ENCODE assay signal across 11 cellular contexts in genomic region chr7:17952387-17952786, GRCh38. TPM values are rescaled to one million over a fixed set of nuclear protein-coding genes. Genes with fewer than 3 reads are reported as not detected.
DNase-seq lines count a peak whose midpoint lies in the region; ATAC-seq and TF ChIP-seq lines count a peak whose summit lies in the region.
"Had no signal": no experiment of that assay in that cellular context is flagged by ENCODE, and none has a peak within 500 bp of the region (broad histone marks: within the 10 kb centered on the region; RNA-seq: fewer than 3 reads in every experiment).

No MANE protein-coding gene starts in this region.

- H3K4me1 ChIP-seq in HEK293 (ENCODE audit: control insufficient read depth, insufficient read depth, low read length) (no peaks in the 10 kb centered on the region), spleen (peaks cover 2 to 11% (median 8%) of the 10 kb centered on the region in 6 donors)
- H3K4me1 ChIP-seq: BLaER1 had no signal

- CTCF ChIA-PET in HEK293 (lab: Yijun Ruan, JAX): no interaction called here

- H3K4me3 Mint-ChIP-seq in stimulated activated naive CD8-positive, alpha-beta T cell treated with anti-CD3 and anti-CD28 coated beads, Interleukin-15, amount 100 ng/mL, for 72 hours: peak overlapping the region; percentile 18 to 49

- no peak for TF ChIP-seq POLR2A in spleen (IDR thresholded peaks at IDR 0.05)

- peaks cover 21% of the 10 kb centered on the region for H3K4me1 Mint-ChIP-seq in stimulated activated naive CD8-positive, alpha-beta T cell treated with anti-CD3 and anti-CD28 coated beads, Interleukin-15, amount 100 ng/mL, for 72 hours

- WGBS in spleen, 5 donors: 63 to 83% (median 72%) methylated on average over 2 of the region's 2 CpGs

- TF ChIP-seq CTCF in HEK293 (tag by site-specific recombination; IDR thresholded peaks at IDR 0.05) (no peak), spleen (IDR thresholded peaks at IDR 0.05 in 8 of 11, conservative IDR thresholded peaks at IDR 0.05 in 3 of 11) (no peak)

- H3K36me3 ChIP-seq in HEK293 (ENCODE audit: control insufficient read depth in 2 of 2, insufficient read depth in 1 of 2, low read length in 2 of 2): no peaks in the 10 kb centered on the region
- no peaks in the 10 kb centered on the region for H3K36me3 ChIP-seq in spleen
- H3K36me3 ChIP-seq: BLaER1 had no signal

- peak; percentile 100 for ATAC-seq in HG03469 (IDR thresholded peaks at IDR 0.05; ENCODE audit: unreplicated experiment)
- peak; percentile 99 for ATAC-seq in stimulated activated naive CD8-positive, alpha-beta T cell treated with anti-CD3 and anti-CD28 coated beads, Interleukin-15, amount 100 ng/mL, for 72 hours
- ATAC-seq: HCT116 had no signal

- peak; percentile 29 for DNase-seq in stimulated activated CD4-positive, alpha-beta T cell treated with anti-CD3 and anti-CD28 coated beads, Interleukin-15, amount 100 ng/mL, for 24 hours
- no peak for DNase-seq in stimulated activated CD4-positive, alpha-beta T cell treated with anti-CD3 and anti-CD28 coated beads, Interleukin-12 subunit alpha, Interleukin-12 subunit beta, amount 100 ng/mL, for 4 hours
- DNase-seq in stimulated activated naive CD8-positive, alpha-beta T cell treated with anti-CD3 and anti-CD28 coated beads, Interleukin-15, amount 100 ng/mL, for 72 hours: peak; percentile 28 to 70
- DNase-seq in spleen (no peak), amygdala (lab: John Stamatoyannopoulos, UW) (no peak), NCI-H2196 (lab: John Stamatoyannopoulos, UW; ENCODE audit: unreplicated experiment) (no peak)
- DNase-seq: caudate nucleus had no signal

- H3K27ac Mint-ChIP-seq in stimulated activated naive CD8-positive, alpha-beta T cell treated with anti-CD3 and anti-CD28 coated beads, Interleukin-15, amount 100 ng/mL, for 72 hours: no peak overlapping the region

- no peaks in the 10 kb centered on the region for H3K9me3 Mint-ChIP-seq in stimulated activated naive CD8-positive, alpha-beta T cell treated with anti-CD3 and anti-CD28 coated beads, Interleukin-15, amount 100 ng/mL, for 72 hours

- intact Hi-C loops in spleen (cut with DNase I; ENCODE audit: low total_unique reads): no loop called here

- H3K4me3 ChIP-seq in HEK293 (ENCODE audit: low read depth, low read length) (no peak overlapping the region), spleen (peak overlapping the region in 1 of 8 donors; percentile 10)
- H3K4me3 ChIP-seq: BLaER1 had no signal

- peaks cover 6% of the 10 kb centered on the region for H3K27me3 Mint-ChIP-seq in stimulated activated naive CD8-positive, alpha-beta T cell treated with anti-CD3 and anti-CD28 coated beads, Interleukin-15, amount 100 ng/mL, for 72 hours

- no peaks in the 10 kb centered on the region for H3K9me3 ChIP-seq in HEK293 (ENCODE audit: control insufficient read depth, insufficient read depth, low read depth, low read length)
- H3K9me3 ChIP-seq in spleen: no peaks in the 10 kb centered on the region
- H3K9me3 ChIP-seq: BLaER1 had no signal

- H3K27ac ChIP-seq in HEK293 (ENCODE audit: extremely low read depth, low read depth, low read length) (no peak overlapping the region), spleen (peak overlapping the region in 1 of 8 donors; percentile 20)
- H3K27ac ChIP-seq: BLaER1 had no signal

- no peaks in the 10 kb centered on the region for H3K27me3 ChIP-seq in spleen (replicated peaks in 1 of 7)
- H3K27me3 ChIP-seq: BLaER1 had no signal

- POLR2A ChIA-PET in HEK293 (lab: Yijun Ruan, JAX): no interaction called here

TF ChIP-seq in HEK293, 187 proteins besides CTCF, POLR2A, EP300 and RAD21:
- TF ChIP-seq ZNF624 (tag by site-specific recombination; IDR thresholded peaks at IDR 0.05): no peak
- TF ChIP-seq PRDM1 (tag by site-specific recombination; IDR thresholded peaks at IDR 0.05): peak; percentile 61; the same call in 1 of the 2 replicates

RNA-seq across cellular contexts. Expression of gene SNX13, which starts 12.1 kb away (rescaled TPM):
- total RNA-seq in spleen: 10 to 100 TPM; 42.3 to 79.8 (median 57.3) TPM
- polyA plus RNA-seq in spleen: 1 to 10 TPM; 5.7 to 6.7 (median 5.8) TPM

Comparison
In these comparisons a context has a peak if more than half of its experiments do, and no peak if none do; other contexts are left out.
1. DNase-seq: peak in stimulated activated CD4-positive, alpha-beta T cell treated with anti-CD3 and anti-CD28 coated beads, Interleukin-15, amount 100 ng/mL, for 24 hours (single experiment) and stimulated activated naive CD8-positive, alpha-beta T cell treated with anti-CD3 and anti-CD28 coated beads, Interleukin-15, amount 100 ng/mL, for 72 hours (2 of 2); none in stimulated activated CD4-positive, alpha-beta T cell treated with anti-CD3 and anti-CD28 coated beads, Interleukin-12 subunit alpha, Interleukin-12 subunit beta, amount 100 ng/mL, for 4 hours (single experiment), spleen (single experiment), amygdala (0 of 56) and NCI-H2196 (single experiment).